In the genomic region with DNA sequence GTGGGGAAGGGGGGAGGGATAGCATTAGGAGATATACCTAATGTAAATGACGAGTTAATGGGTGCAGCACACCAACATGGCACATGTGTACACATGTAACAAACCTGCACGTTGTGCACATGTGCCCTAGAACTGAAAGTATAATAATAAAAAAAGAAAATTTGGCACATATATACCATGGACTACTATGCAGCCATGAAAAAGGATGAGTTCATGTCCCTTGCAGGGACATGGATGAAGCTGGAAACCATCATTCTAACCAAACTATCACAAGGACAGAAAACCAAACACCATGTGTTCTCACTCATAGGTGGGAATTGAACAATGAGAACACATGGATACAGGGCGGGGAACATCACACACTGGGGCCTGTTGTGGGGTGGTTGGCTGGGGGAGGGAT, we compare ENCODE assay signal across 15 cellular contexts. TPM values are rescaled to one million over a fixed set of nuclear protein-coding genes. Genes with fewer than 3 reads are reported as not detected.
"Had no signal": no experiment of that assay in that cellular context is flagged by ENCODE, and none has a peak within 500 bp of the region (broad histone marks: within the 10 kb centered on the region; RNA-seq: fewer than 3 reads in every experiment).

No MANE protein-coding gene starts in this region.

RNA-seq across cellular contexts. Expression of a gene that starts 21.2 kb away (rescaled TPM):
- total RNA-seq: activated naive CD4-positive, alpha-beta T cell treated with anti-CD3 and anti-CD28 coated beads for 36 hours; activated naive CD4-positive, alpha-beta T cell treated with anti-CD3 and anti-CD28 coated beads, Interleukin-2, amount 50 U/mL, for 72 hours; activated naive CD8-positive, alpha-beta T cell treated with anti-CD3 and anti-CD28 coated beads for 36 hours; activated naive CD8-positive, alpha-beta T cell treated with anti-CD3 and anti-CD28 coated beads, Interleukin-2, amount 10 ng/mL, durations not matched to agents 7 days and 5 days; activated T-cell treated with anti-CD3 and anti-CD28 coated beads, Interleukin-2, amount 50 U/mL, for 4 hours; activated T-cell treated with anti-CD3 and anti-CD28 coated beads, Interleukin-2, amount 50 U/mL, for 72 hours; activated T-helper 1 cell treated with anti-CD3 and anti-CD28 coated beads, Interleukin-12 subunit alpha, Interleukin-12 subunit beta, Interleukin-2, Interleukin-4 antibody, amounts not matched to agents 30 ng/mL and 10 ng/mL and 1 ng/mL, durations not matched to agents 14 hours and 24 hours and 36 hours; activated T-helper 17 cell treated with anti-CD3 and anti-CD28 coated beads, Interleukin-2, amount 50 U/mL, for 72 hours; activated T-helper 2 cell treated with anti-CD3 and anti-CD28 coated beads, Interferon-gamma antibody, Interleukin-2, Interleukin-4, amounts not matched to agents 10 μg/mL and 5 μg/mL and 100 μg/mL, durations not matched to agents 14 hours and 24 hours and 36 hours; ascending aorta; astrocyte; body of pancreas; cardiac muscle cell; cardiac septum; chondrocyte had no signal
- polyA plus RNA-seq: cardiac muscle cell had no signal
